In the genomic region with DNA sequence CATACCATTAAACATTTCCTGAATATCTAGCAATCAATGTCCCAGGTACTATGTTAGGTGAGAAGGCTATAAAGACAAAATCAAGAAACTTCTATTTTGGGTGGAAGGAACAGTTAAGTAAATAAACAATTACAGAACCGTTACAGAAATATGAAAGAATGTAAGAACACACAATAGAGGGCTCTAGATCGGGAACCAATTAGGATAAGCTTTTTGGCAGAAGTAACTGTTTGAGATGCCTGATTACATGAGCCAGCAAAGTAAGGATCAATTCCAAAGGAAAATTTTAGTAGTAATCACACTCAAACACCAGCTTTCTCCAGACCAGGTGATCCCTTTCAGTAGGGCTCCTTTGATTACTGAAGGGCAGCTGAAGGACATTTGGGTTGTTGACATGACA, we compare ENCODE assay signal across 23 cellular contexts.
"Had no signal": no experiment of that assay in that cellular context is flagged by ENCODE, and none has a peak within 500 bp of the region (broad histone marks: within the 10 kb centered on the region; RNA-seq: fewer than 3 reads in every experiment).

No MANE protein-coding gene starts in this region.

- H3K27me3 Mint-ChIP-seq: naive thymus-derived CD4-positive, alpha-beta T cell had no signal

- H3K27ac ChIP-seq: foreskin keratinocyte, hepatocyte, left ventricle myocardium inferior, lower lobe of right lung, ovary, suprapubic skin, upper lobe of right lung, vagina had no signal

- DNase-seq: cortex of kidney; dorsolateral prefrontal cortex; effector CD8-positive, alpha-beta T cell; foreskin keratinocyte; head of caudate nucleus; kidney; left cardiac atrium; left ventricle myocardium inferior; lower lobe of right lung; mesendoderm; naive thymus-derived CD4-positive, alpha-beta T cell; nucleus accumbens; ovary; right cardiac atrium; small intestine; stimulated activated CD4-positive, alpha-beta T cell treated with anti-CD3 and anti-CD28 coated beads, Interleukin-12 subunit alpha, Interleukin-12 subunit beta, amount 100 ng/mL, for 4 hours; stimulated activated naive CD4-positive, alpha-beta T cell treated with Interleukin-2 at 50 U/mL for 16 hours; thyroid gland; upper lobe of right lung had no signal

- H2AFZ ChIP-seq: hepatocyte had no signal

- ATAC-seq: foreskin keratinocyte; left cardiac atrium; lower lobe of right lung; naive thymus-derived CD4-positive, alpha-beta T cell; right cardiac atrium; upper lobe of right lung had no signal

- H3K4me3 Mint-ChIP-seq: neural crest cell had no signal

- H3K4me3 ChIP-seq: dorsolateral prefrontal cortex, hepatocyte, left ventricle myocardium inferior, lower lobe of right lung, ovary, suprapubic skin, thyroid gland, upper lobe of right lung, vagina had no signal

- H3K9me3 ChIP-seq: left ventricle myocardium inferior, lower lobe of right lung, ovary, suprapubic skin, thyroid gland, upper lobe of right lung, vagina had no signal

- H3K4me2 ChIP-seq: hepatocyte had no signal

- H3K27me3 ChIP-seq: dorsolateral prefrontal cortex, foreskin keratinocyte, hepatocyte, ovary, suprapubic skin, thyroid gland, upper lobe of right lung, vagina had no signal

- H3K36me3 ChIP-seq: left ventricle myocardium inferior, lower lobe of right lung, ovary, suprapubic skin, thyroid gland, upper lobe of right lung, vagina had no signal
